8 cellular contexts compared by ENCODE assay signal in the genomic region with DNA sequence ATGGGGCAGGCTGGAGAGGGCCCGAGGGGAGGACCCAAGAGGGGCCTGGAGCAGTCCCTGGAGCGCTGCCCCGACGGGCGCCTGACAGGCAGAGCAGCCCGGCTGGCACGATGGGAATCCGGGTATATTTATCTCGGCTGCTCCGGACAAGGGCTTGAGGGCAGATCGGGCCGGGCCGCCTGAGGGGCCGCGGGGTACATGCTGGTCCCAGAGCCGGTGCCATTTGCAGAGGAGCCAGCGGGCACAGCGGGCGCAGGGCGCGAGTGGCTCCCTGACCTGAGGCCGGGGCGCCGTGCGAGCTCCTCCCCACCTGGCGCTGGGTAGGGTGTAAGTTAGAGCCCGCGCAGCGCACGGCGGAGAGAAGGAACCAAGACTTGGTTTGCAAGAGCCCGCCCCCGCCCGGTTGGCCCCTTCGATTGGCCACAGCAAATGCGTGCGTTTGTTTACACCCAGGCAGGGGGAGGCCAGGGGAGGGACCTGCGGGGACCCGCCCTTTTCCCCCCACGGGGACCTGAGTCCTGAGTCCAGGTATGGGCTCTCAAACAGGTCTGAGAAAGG. TPM values are rescaled to one million over a fixed set of nuclear protein-coding genes. Genes with fewer than 3 reads are reported as not detected.
DNase-seq lines count a peak whose midpoint lies in the region; ATAC-seq and TF ChIP-seq lines count a peak whose summit lies in the region.

No MANE protein-coding gene starts in this region.

- POLR2A ChIA-PET in activated CD8-positive, alpha-beta T cell treated with anti-CD3 and anti-CD28 coated beads for 36 hours (lab: Charles Lee): interaction anchor here (1.4 kb wide), 1 partner anchor 68 kb away, joined by 3 read pairs; no protein-coding TSS in a partner anchor

- no peaks in the 10 kb centered on the region for H3K36me3 Mint-ChIP-seq in activated CD8-positive, alpha-beta T cell treated with anti-CD3 and anti-CD28 coated beads for 36 hours (ENCODE audit: low read depth)

- peak; percentile 60 for ATAC-seq in activated CD8-positive, alpha-beta T cell treated with anti-CD3 and anti-CD28 coated beads for 36 hours
- ATAC-seq in heart right ventricle: peak; percentile 44 to 81 (median 70)
- ATAC-seq in HG02852 (IDR thresholded peaks at IDR 0.05; ENCODE audit: unreplicated experiment): no peak
- no peak for ATAC-seq in HG03520 (IDR thresholded peaks at IDR 0.05; ENCODE audit: unreplicated experiment)

- H3K4me1 ChIP-seq in Loucy (ENCODE audit: insufficient read depth, low read length, poor library complexity, severe bottlenecking): no peaks in the 10 kb centered on the region
- peaks cover 0 to 29% (median 19%) of the 10 kb centered on the region in 9 donors for H3K4me1 ChIP-seq in heart right ventricle
- peaks cover 0 to 16% (median 15%) of the 10 kb centered on the region in 4 donors for H3K4me1 ChIP-seq in sigmoid colon

- 10 to 16% methylated on average over 40 of the region's 40 CpGs for WGBS in heart right ventricle, 2 donors
- 3 to 4% methylated on average over 40 of the region's 40 CpGs for WGBS in sigmoid colon, 2 donors

- DNase-seq in activated CD8-positive, alpha-beta T cell treated with anti-CD3 and anti-CD28 coated beads for 36 hours: peak; percentile 61
- DNase-seq in heart right ventricle (peak in 1 of 2 donors; percentile 50), sigmoid colon (no peak), NCI-H2171 treated with DMSO at 0.1 percent for 48 hours (lab: John Stamatoyannopoulos, UW) (no peak), Ammon's horn (ENCODE audit: low spot score) (no peak)

- intact Hi-C loops in activated CD8-positive, alpha-beta T cell treated with anti-CD3 and anti-CD28 coated beads for 36 hours (cut with micrococcal nuclease): no loop called here
- intact Hi-C loops in heart right ventricle (cut with DNase I): no loop called here
- intact Hi-C loops in sigmoid colon (cut with DNase I): no loop called here

- no peaks in the 10 kb centered on the region for H3K27me3 ChIP-seq in Loucy (ENCODE audit: insufficient read depth, low read length, poor library complexity, severe bottlenecking)
- peaks cover 0 to 61% (median 38%) of the 10 kb centered on the region in 7 donors for H3K27me3 ChIP-seq in heart right ventricle
- peaks cover 28 to 68% (median 59%) of the 10 kb centered on the region in 3 donors for H3K27me3 ChIP-seq in sigmoid colon

- peak overlapping the region; percentile 55 for H3K4me3 ChIP-seq in Loucy (ENCODE audit: low read length, poor library complexity, severe bottlenecking)
- H3K4me3 ChIP-seq in heart right ventricle: peak overlapping the region in 9 of 10 donors; percentile 36 to 66 (median 59)
- H3K4me3 ChIP-seq in sigmoid colon: peak overlapping the region in 3 of 4 donors; percentile 16 to 46 (median 44)

- no peak for TF ChIP-seq POLR2A in sigmoid colon (IDR thresholded peaks at IDR 0.05)

- peaks cover 46% of the 10 kb centered on the region for H3K27me3 Mint-ChIP-seq in activated CD8-positive, alpha-beta T cell treated with anti-CD3 and anti-CD28 coated beads for 36 hours

- TF ChIP-seq CTCF in Loucy (conservative IDR thresholded peaks at IDR 0.05; ENCODE audit: low read length) (no peak), heart right ventricle (IDR thresholded peaks at IDR 0.05) (no peak), sigmoid colon (IDR thresholded peaks at IDR 0.05) (no peak)
- TF ChIP-seq CTCF in activated CD8-positive, alpha-beta T cell treated with anti-CD3 and anti-CD28 coated beads for 36 hours (IDR thresholded peaks at IDR 0.05): no peak

- no peaks in the 10 kb centered on the region for H3K9me2 ChIP-seq in Loucy (replicated peaks; ENCODE audit: low read depth, low read length)

- no peaks in the 10 kb centered on the region for H3K9me3 ChIP-seq in Loucy (ENCODE audit: insufficient read depth, low read depth, low read length)
- no peaks in the 10 kb centered on the region for H3K9me3 ChIP-seq in heart right ventricle
- no peaks in the 10 kb centered on the region for H3K9me3 ChIP-seq in sigmoid colon

- no peak overlapping the region for H3K9ac ChIP-seq in Loucy (ENCODE audit: low read depth, low read length, poor library complexity, severe bottlenecking)

- TF ChIP-seq EP300 in sigmoid colon (IDR thresholded peaks at IDR 0.05): no peak

- H3K27ac Mint-ChIP-seq in activated CD8-positive, alpha-beta T cell treated with anti-CD3 and anti-CD28 coated beads for 36 hours: no peak overlapping the region

- H3K9me3 Mint-ChIP-seq in activated CD8-positive, alpha-beta T cell treated with anti-CD3 and anti-CD28 coated beads for 36 hours: no peaks in the 10 kb centered on the region

- H2AFZ ChIP-seq in Loucy (ENCODE audit: low read length): no peak overlapping the region

- H3K36me3 ChIP-seq in Loucy (ENCODE audit: insufficient read depth, low read length) (no peaks in the 10 kb centered on the region), heart right ventricle (no peaks in the 10 kb centered on the region), sigmoid colon (no peaks in the 10 kb centered on the region)

- H3K27ac ChIP-seq in heart right ventricle (peak overlapping the region; percentile 10 to 85 (median 74)), sigmoid colon (no peak overlapping the region)

- H3K4me3 Mint-ChIP-seq in activated CD8-positive, alpha-beta T cell treated with anti-CD3 and anti-CD28 coated beads for 36 hours: no peak overlapping the region

- no peaks in the 10 kb centered on the region for H3K79me2 ChIP-seq in Loucy (ENCODE audit: insufficient read depth, low read length)

- no peaks in the 10 kb centered on the region for H3K4me1 Mint-ChIP-seq in activated CD8-positive, alpha-beta T cell treated with anti-CD3 and anti-CD28 coated beads for 36 hours (ENCODE audit: low read depth)

- H3F3A ChIP-seq in Loucy (ENCODE audit: low read depth): no peaks in the 10 kb centered on the region

- CTCF ChIA-PET in activated CD8-positive, alpha-beta T cell treated with anti-CD3 and anti-CD28 coated beads for 36 hours (lab: Charles Lee): interaction anchor here (1.7 to 6.0 kb wide), 2 partner anchors 11 to 41 kb away, joined by 6 to 28 read pairs; no protein-coding TSS in a partner anchor

- no peaks in the 10 kb centered on the region for H4K20me1 ChIP-seq in Loucy (ENCODE audit: insufficient read depth, low read length, poor library complexity, severe bottlenecking)

- no peak overlapping the region for H3K4me2 ChIP-seq in Loucy (ENCODE audit: low read depth, low read length, poor library complexity, severe bottlenecking)

RNA-seq across cellular contexts. Expression of gene SLC38A3, which starts 0.7 kb away (rescaled TPM):
- total RNA-seq in activated CD8-positive, alpha-beta T cell treated with anti-CD3 and anti-CD28 coated beads for 36 hours: under 1 TPM in 1 of 2 experiments, not detected in 1; 0.22 TPM
- total RNA-seq in heart right ventricle: 10 to 100 TPM in 7 of 10 donors, 1 to 10 TPM in 3; 6.2 to 16.4 (median 11.2) TPM
- 10 to 100 TPM in 1 of 2 donors, 1 to 10 TPM in 1; 1.4 to 11.8 TPM for polyA plus RNA-seq in heart right ventricle
- under 1 TPM in 1 of 4 donors, not detected in 3; 0.28 TPM for total RNA-seq in sigmoid colon
- under 1 TPM in 1 of 3 donors, not detected in 2; 0.07 TPM for polyA plus RNA-seq in sigmoid colon

RNA-seq across cellular contexts. Expression of gene GNAT1, which starts 14.4 kb away (rescaled TPM):
- total RNA-seq in activated CD8-positive, alpha-beta T cell treated with anti-CD3 and anti-CD28 coated beads for 36 hours: under 1 TPM; 0.11 to 0.23 TPM
- total RNA-seq in heart right ventricle: not detected
- polyA plus RNA-seq in heart right ventricle: not detected
- not detected for total RNA-seq in sigmoid colon
- under 1 TPM in 1 of 3 donors, not detected in 2; 0.06 TPM for polyA plus RNA-seq in sigmoid colon

RNA-seq across cellular contexts. Expression of gene GNAI2, which starts 30.2 kb away (rescaled TPM):
- 100 to 1,000 TPM; 238 to 242 TPM for total RNA-seq in activated CD8-positive, alpha-beta T cell treated with anti-CD3 and anti-CD28 coated beads for 36 hours
- total RNA-seq in heart right ventricle (100 to 1,000 TPM; 112 to 270 (median 146) TPM), sigmoid colon (100 to 1,000 TPM; 149 to 171 (median 163) TPM)
- polyA plus RNA-seq in heart right ventricle (100 to 1,000 TPM; 107 to 171 TPM), sigmoid colon (100 to 1,000 TPM in 1 of 3 donors, 10 to 100 TPM in 2; 43.9 to 125 (median 64.3) TPM)

RNA-seq across cellular contexts. Expression of gene SEMA3F, which starts 50.7 kb away (rescaled TPM):
- total RNA-seq in activated CD8-positive, alpha-beta T cell treated with anti-CD3 and anti-CD28 coated beads for 36 hours: under 1 TPM; 0.34 to 0.43 TPM
- 10 to 100 TPM in 5 of 10 donors, 1 to 10 TPM in 5; 5.1 to 37.2 (median 10.2) TPM for total RNA-seq in heart right ventricle
- 10 to 100 TPM; 15.1 to 21.3 TPM for polyA plus RNA-seq in heart right ventricle
- total RNA-seq in sigmoid colon: 10 to 100 TPM in 1 of 4 donors, 1 to 10 TPM in 3; 5.1 to 11.4 (median 8.0) TPM
- polyA plus RNA-seq in sigmoid colon: 10 to 100 TPM in 1 of 3 donors, 1 to 10 TPM in 1, under 1 TPM in 1; 0.60 to 12.3 (median 1.2) TPM

Comparison
In these comparisons a context has a peak if more than half of its experiments do, and no peak if none do; other contexts are left out.
1. ATAC-seq: peak in activated CD8-positive, alpha-beta T cell treated with anti-CD3 and anti-CD28 coated beads for 36 hours (single experiment) and heart right ventricle (8 of 8); none in HG02852 (single experiment) and HG03520 (single experiment).
2. H3K27ac ChIP-seq: peak in heart right ventricle (10 of 10); none in sigmoid colon (0 of 4).
3. RNA of gene SLC38A3, which starts 0.7 kb away (total RNA-seq): 6.2 to 16.4 TPM in heart right ventricle; 0.22 TPM in activated CD8-positive, alpha-beta T cell treated with anti-CD3 and anti-CD28 coated beads for 36 hours and 0.28 TPM in sigmoid colon; every median in the first group is over 4 times any median in the second.
4. Peak in every context shown above with its lines, with median percentiles within 50 percentile points of each other: H3K4me3 ChIP-seq.